In genomic region chr2:68319397-68320117, GRCh38 we compare ENCODE assay signal across 7 cellular contexts. TPM values are rescaled to one million over a fixed set of nuclear protein-coding genes. Genes with fewer than 3 reads are reported as not detected.
A peak's percentile ranks its signal among the peaks of the same experiment; 100 is the strongest.
DNase-seq lines count a peak whose midpoint lies in the region; ATAC-seq and TF ChIP-seq lines count a peak whose summit lies in the region.

CNRIP1 (minus strand) TSS chr2:68319949; CDS start chr2:68319400, 549 bp downstream.

- H3K4me3 ChIP-seq in fibroblast of mammary gland (ENCODE audit: control insufficient read depth, low read depth, low read length): peak within 1 kb of the TSS; percentile 86
- peak within 1 kb of the TSS; percentile 65 to 95 (median 82) for H3K4me3 ChIP-seq in tibial nerve

- DNase-seq in NCI-H1092 (lab: John Stamatoyannopoulos, UW) (peak; percentile 49), WTC11 (ENCODE audit: low spot score) (peak; percentile 64), fibroblast of mammary gland (ENCODE audit: low read depth) (peak; percentile 85), mucosa of gallbladder (ENCODE audit: low spot score) (peak; percentile 57), tibial nerve (ENCODE audit: low spot score in 2 of 2) (peak; percentile 54 to 71)

- peaks cover 68% of the 10 kb centered on the region for H3K27me3 Mint-ChIP-seq in WTC11 (ENCODE audit: low read depth)

- POLR2A ChIA-PET in WTC11 (lab: Charles Lee): interaction anchor here (0.6 kb wide), 2 partner anchors 13 to 125 kb away, joined by 3 to 5 read pairs; no protein-coding TSS in a partner anchor

- TF ChIP-seq POLR2A in tibial nerve (IDR thresholded peaks at IDR 0.05): peak in 1 of 2 donors; percentile 59

- H3K4me1 ChIP-seq in ES-I3 (ENCODE audit: insufficient read depth, low read length) (no peaks in the 10 kb centered on the region), tibial nerve (peaks cover 0 to 25% (median 8%) of the 10 kb centered on the region in 4 donors)

- no peaks in the 10 kb centered on the region for H3K36me3 Mint-ChIP-seq in WTC11

- H3K9me3 ChIP-seq in ES-I3 (ENCODE audit: control insufficient read depth, insufficient read depth, low read length) (no peaks in the 10 kb centered on the region; the same call in 1 of the 2 replicates), tibial nerve (no peaks in the 10 kb centered on the region)

- H3K4me1 Mint-ChIP-seq in WTC11: peaks cover 12% of the 10 kb centered on the region

- H3K36me3 ChIP-seq in ES-I3 (ENCODE audit: insufficient read depth, low read length) (no peaks in the 10 kb centered on the region), tibial nerve (peaks cover 0 to 17% (median 0%) of the 10 kb centered on the region in 3 donors)

- H3K9ac ChIP-seq in ES-I3 (ENCODE audit: low read depth, low read length): peak within 1 kb of the TSS; percentile 71

- H3K27ac Mint-ChIP-seq in WTC11: no peak within 1 kb of the TSS

- H3K27ac ChIP-seq in tibial nerve: peak within 1 kb of the TSS; percentile 79 to 95 (median 90)

- no peak for TF ChIP-seq CTCF in WTC11 (IDR thresholded peaks at IDR 0.05)
- TF ChIP-seq CTCF in fibroblast of mammary gland (conservative IDR thresholded peaks at IDR 0.05; ENCODE audit: control insufficient read depth, insufficient read depth, low read depth, low read length): no peak
- no peak for TF ChIP-seq CTCF in tibial nerve (IDR thresholded peaks at IDR 0.05)

- H3K9me3 Mint-ChIP-seq in WTC11: no peaks in the 10 kb centered on the region

- peak; percentile 72 for ATAC-seq in WTC11
- ATAC-seq in HG02642 (IDR thresholded peaks at IDR 0.05; ENCODE audit: poor library complexity, unreplicated experiment): no peak

- 1% methylated on average over 43 to 46 of the region's 64 CpGs for WGBS in tibial nerve, 2 donors

- CTCF ChIA-PET in WTC11 (lab: Charles Lee): interaction anchor here (0.8 to 2.2 kb wide), 11 partner anchors 14 to 403 kb away, joined by 3 to 15 read pairs (median 5); partner anchors contain the start of gene PPP3R1

- TF ChIP-seq EP300 in tibial nerve (IDR thresholded peaks at IDR 0.05): peak in 1 of 2 donors; percentile 85

- H3K27me3 ChIP-seq in tibial nerve: no peaks in the 10 kb centered on the region

- H3K4me3 Mint-ChIP-seq in WTC11: peak within 1 kb of the TSS; percentile 78

TF ChIP-seq in WTC11, 78 proteins besides CTCF, POLR2A, EP300 and RAD21:
- TF ChIP-seq ZNF532 (CRISPR knock-in tag; IDR thresholded peaks at IDR 0.05; ENCODE audit: borderline replicate concordance) (no peak), TP53 (CRISPR knock-in tag; IDR thresholded peaks at IDR 0.05) (0 out of 2 replicates have a peak, but pooled peaks have one; percentile 41), FOXP1 (CRISPR knock-in tag; IDR thresholded peaks at IDR 0.05; ENCODE audit: borderline replicate concordance) (peak; percentile 82), NFE2L1 (CRISPR knock-in tag; IDR thresholded peaks at IDR 0.05) (0 out of 2 replicates have a peak, but pooled peaks have one; percentile 58), KAT7 (CRISPR knock-in tag; IDR thresholded peaks at IDR 0.05; ENCODE audit: borderline replicate concordance) (peak; percentile 15; the same call in 1 of the 2 replicates), TEAD4 (CRISPR knock-in tag; IDR thresholded peaks at IDR 0.05) (no peak), ELF4 (CRISPR knock-in tag; IDR thresholded peaks at IDR 0.05; ENCODE audit: low read depth) (0 out of 2 replicates have a peak, but pooled peaks have one; percentile 24), ZNF138 (CRISPR knock-in tag; conservative IDR thresholded peaks at IDR 0.05) (0 out of 2 replicates have a peak, but pooled peaks have one; percentile 38), IRF2 (CRISPR knock-in tag; IDR thresholded peaks at IDR 0.05; ENCODE audit: borderline replicate concordance, low read depth) (no peak), HMGXB4 (CRISPR knock-in tag; IDR thresholded peaks at IDR 0.05) (peak; percentile 87), RORB (CRISPR knock-in tag; IDR thresholded peaks at IDR 0.05) (no peak)

RNA-seq across cellular contexts. Expression of gene CNRIP1, which starts in this region (rescaled TPM):
- total RNA-seq in WTC11 (2021): 1.3 to 1.6 TPM (median 1.4 TPM) in 3 replicates
- 21.6 TPM for total RNA-seq in mucosa of gallbladder
- total RNA-seq in tibial nerve: 10 to 100 TPM; 38.2 to 45.9 (median 42.3) TPM
